8 cellular contexts compared by ENCODE assay signal in the genomic region with DNA sequence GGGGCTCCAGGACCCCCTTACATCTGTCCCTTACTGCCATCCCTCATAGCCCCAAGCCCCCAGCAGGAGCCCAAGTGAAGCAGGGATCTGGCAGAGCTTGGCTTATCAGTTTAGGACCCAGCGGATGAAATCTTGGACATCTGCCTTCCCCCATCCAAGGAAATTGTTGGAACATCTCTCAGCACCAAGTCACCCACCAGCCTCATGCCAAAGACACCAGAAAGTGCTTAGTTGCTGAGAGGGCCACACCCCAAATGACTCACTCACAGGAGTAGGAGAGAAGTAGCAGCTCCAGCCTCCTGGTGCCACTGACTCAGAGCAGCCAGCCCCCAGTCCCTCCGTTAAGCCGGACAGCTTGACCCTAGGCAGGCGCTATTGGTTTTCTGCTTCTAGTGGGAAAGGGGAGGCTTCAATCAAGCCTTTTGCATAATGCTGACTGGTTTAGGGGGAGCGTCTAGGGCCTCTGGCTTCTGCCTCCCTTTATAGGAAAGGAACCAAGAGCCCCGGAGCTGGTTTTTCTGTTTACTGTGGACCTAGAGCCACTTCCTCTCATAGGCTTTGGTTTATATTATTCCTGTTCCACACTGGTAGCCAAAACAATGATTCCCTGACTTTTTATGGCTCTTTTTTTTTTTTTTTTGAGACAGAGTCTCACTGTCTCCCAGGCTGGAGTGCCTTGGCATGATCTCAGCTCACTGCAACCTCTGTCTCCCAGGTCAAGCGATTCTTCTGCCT.
DNase-seq lines count a peak whose midpoint lies in the region; ATAC-seq, FAIRE-seq and TF ChIP-seq lines count a peak whose summit lies in the region.

No MANE protein-coding gene starts in this region.

- H2AFZ ChIP-seq in K562 (ENCODE audit: low read depth, low read length): peak overlapping the region; percentile 49; the same call in 1 of the 2 replicates

- H4K20me1 ChIP-seq in K562 (replicated peaks; ENCODE audit: control insufficient read depth, insufficient read depth, low read length): 0 out of 2 replicates have a peak, but pooled peaks cover 2% of the 10 kb centered on the region

- no peaks in the 10 kb centered on the region for H3K9me3 ChIP-seq in K562 (replicated peaks; ENCODE audit: control insufficient read depth, insufficient read depth, low read depth, low read length)
- no peaks in the 10 kb centered on the region for H3K9me3 ChIP-seq in kidney (ENCODE audit: control insufficient read depth in 1 of 2, low read length in 2 of 2)
- H3K9me3 ChIP-seq in thoracic aorta: no peaks in the 10 kb centered on the region

- H3K4me1 ChIP-seq in K562 (replicated peaks in 1 of 2; ENCODE audit: control insufficient read depth in 2 of 2, insufficient read depth in 2 of 2, low read length in 2 of 2) (peaks cover 18 to 22% of the 10 kb centered on the region in 2 experiments), kidney (ENCODE audit: control insufficient read depth in 1 of 2, insufficient read depth in 1 of 2, low read depth in 1 of 2, low read length in 2 of 2) (peaks cover 18 to 20% of the 10 kb centered on the region in 2 donors), thoracic aorta (ENCODE audit: control insufficient read depth in 1 of 2, low read depth in 2 of 2) (peaks cover 63 to 87% of the 10 kb centered on the region in 2 donors)

- CTCF ChIA-PET in K562 (lab: Yijun Ruan, JAX; ENCODE audit: low intra/inter-chr PET ratio): interaction anchor here (0.7 to 1.0 kb wide), 3 partner anchors 155 to 184 kb away, joined by 3 to 4 read pairs (median 4); no protein-coding TSS in a partner anchor

- WGBS in K562 (ENCODE audit: insufficient coverage, low coverage, missing lambda C conversion rate): 31% methylated on average over 7 of the region's 7 CpGs

- no peak for TF ChIP-seq POLR2A in K562 (conservative IDR thresholded peaks at IDR 0.05)
- no peak for TF ChIP-seq POLR2A in GM12891 (IDR thresholded peaks at IDR 0.05; ENCODE audit: low read depth, low read length)

- H3K4me2 ChIP-seq in K562 (ENCODE audit: insufficient read depth, low read length): no peak overlapping the region

- POLR2A ChIA-PET in K562 (lab: Yijun Ruan, JAX): interaction anchor here (0.6 to 5.8 kb wide), 6 partner anchors 9 to 457 kb away, joined by 3 to 15 read pairs (median 4); no protein-coding TSS in a partner anchor

- intact Hi-C loops in K562 (cut with micrococcal nuclease) (loop anchor here (2.0 to 10.0 kb wide), 2 partner anchors 36 to 260 kb away; no protein-coding TSS in a partner anchor), kidney (cut with DNase I) (no loop called here)

- H3K9ac ChIP-seq in K562 (ENCODE audit: insufficient read depth in 1 of 2, low read depth in 2 of 2, low read length in 2 of 2): no peak overlapping the region
- H3K9ac ChIP-seq in kidney (ENCODE audit: low read length in 2 of 2): no peak overlapping the region

- peaks cover 17% of the 10 kb centered on the region; the same call in 1 of the 3 replicates for H3K36me3 ChIP-seq in K562 (ENCODE audit: control insufficient read depth, insufficient read depth, low read length)
- no peaks in the 10 kb centered on the region for H3K36me3 ChIP-seq in kidney (ENCODE audit: control insufficient read depth in 1 of 2, insufficient read depth in 2 of 2, low read length in 2 of 2)
- peaks cover 5% of the 10 kb centered on the region for H3K36me3 ChIP-seq in thoracic aorta

- in situ Hi-C loops in K562 (cut with MboI): loop anchor here (5.0 kb wide), 1 partner anchor 73 kb away; no protein-coding TSS in a partner anchor

- H3K27me3 ChIP-seq in K562 (ENCODE audit: control insufficient read depth in 2 of 2, insufficient read depth in 2 of 2, low read length in 2 of 2) (no peaks in the 10 kb centered on the region), thoracic aorta (replicated peaks; ENCODE audit: insufficient read depth) (no peaks in the 10 kb centered on the region)

- no peak; a peak in 1 of 4 replicates for TF ChIP-seq RAD21 in K562 (CRISPR knock-in tag; conservative IDR thresholded peaks at IDR 0.05 in 1 of 2, IDR thresholded peaks at IDR 0.05 in 1 of 2)

- no peaks in the 10 kb centered on the region for H3K9me1 ChIP-seq in K562 (ENCODE audit: control insufficient read depth, insufficient read depth, low read length)

- FAIRE-seq in K562 (lab: Jason Lieb, UNC) (peak; percentile 88), kidney (lab: Jason Lieb, UNC) (no peak), GM12891 (lab: Jason Lieb, UNC) (no peak)

- H3K79me2 ChIP-seq in K562 (ENCODE audit: control insufficient read depth, insufficient read depth, low read length): no peaks in the 10 kb centered on the region

- no peak overlapping the region for H3K4me3 ChIP-seq in K562
- H3K4me3 ChIP-seq in kidney (ENCODE audit: low read length in 2 of 2): no peak overlapping the region
- H3K4me3 ChIP-seq in thoracic aorta: peak overlapping the region; percentile 55

- TF ChIP-seq EP300 in K562 (IDR thresholded peaks at IDR 0.05; ENCODE audit: low read length): peak; percentile 8; the same call in 1 of the 2 replicates

- no TSS peak for BruUV-seq in K562 (replicated peaks; lab: Mats Ljungman, UMichigan)

- peak; percentile 80 for ATAC-seq in K562
- peak; percentile 81 for ATAC-seq in thoracic aorta (ENCODE audit: insufficient number of reproducible peaks, low FRiP score, low read depth)

- peak; percentile 9 for DNase-seq in stimulated activated CD4-positive, alpha-beta T cell treated with anti-CD3 and anti-CD28 coated beads, Interleukin-15, amount 100 ng/mL, for 24 hours
- DNase-seq in stimulated activated CD4-positive, alpha-beta T cell treated with anti-CD3 and anti-CD28 coated beads, Interleukin-2, amount 100 ng/mL, for 24 hours: no peak
- peak; percentile 71 to 84 (median 76) for DNase-seq in K562 (ENCODE audit: extremely low read depth in 1 of 4, low spot score in 3 of 4)
- DNase-seq in kidney: peak; percentile 89
- peak; percentile 98 for DNase-seq in thoracic aorta (ENCODE audit: low spot score)
- no peak for DNase-seq in cerebellar nuclear complex (lab: John Stamatoyannopoulos, UW)
- DNase-seq in SHP77 treated with DMSO at 0.1 percent for 48 hours (lab: John Stamatoyannopoulos, UW): no peak
- DNase-seq in GM12891 (ENCODE audit: insufficient read length, low spot score): no peak

- no peak for TF ChIP-seq CTCF in K562 (IDR thresholded peaks at IDR 0.05 in 2 of 3, conservative IDR thresholded peaks at IDR 0.05 in 1 of 3; ENCODE audit: insufficient read depth in 2 of 3, low read depth in 1 of 3, low read length in 3 of 3)
- TF ChIP-seq CTCF in kidney (IDR thresholded peaks at IDR 0.05; ENCODE audit: borderline replicate concordance, extremely low read depth, insufficient read depth): no peak
- TF ChIP-seq CTCF in thoracic aorta (IDR thresholded peaks at IDR 0.05): no peak

- H3K27ac ChIP-seq in K562 (ENCODE audit: extremely low read depth, low read depth, low read length) (peak overlapping the region; percentile 49; the same call in 2 of the 3 replicates), kidney (ENCODE audit: low read depth in 2 of 2, low read length in 2 of 2) (peak overlapping the region; percentile 74 to 85), thoracic aorta (peak overlapping the region; percentile 97 to 98)

TF ChIP-seq in K562, 482 proteins besides CTCF, POLR2A, EP300 and RAD21 (continues in another document):
- TF ChIP-seq JUND (IDR thresholded peaks at IDR 0.05; ENCODE audit: borderline replicate concordance, low read depth, low read length) (peak; percentile 96), JUND (tag; IDR thresholded peaks at IDR 0.05; ENCODE audit: borderline replicate concordance, low read depth, low read length) (peak; percentile 88; the same call in 2 of the 3 replicates), SMARCA4 (IDR thresholded peaks at IDR 0.05) (peak; percentile 73; the same call in 1 of the 2 replicates), NBN (IDR thresholded peaks at IDR 0.05; ENCODE audit: low read depth) (no peak)

TF ChIP-seq in GM12891, 5 proteins besides CTCF, POLR2A, EP300 and RAD21:
- TF ChIP-seq TAF1 (IDR thresholded peaks at IDR 0.05; ENCODE audit: low read depth, low read length): no peak
- TF ChIP-seq POLR2AphosphoS5 (IDR thresholded peaks at IDR 0.05; ENCODE audit: low read depth, low read length): no peak
- TF ChIP-seq SPI1 (IDR thresholded peaks at IDR 0.05; ENCODE audit: low read depth, low read length): no peak
- no peak for TF ChIP-seq POU2F2 (IDR thresholded peaks at IDR 0.05; ENCODE audit: low read depth, low read length)
- no peak for TF ChIP-seq PAX5 (IDR thresholded peaks at IDR 0.05; ENCODE audit: insufficient read depth, low read length, severe bottlenecking)

Comparison
In these comparisons a context has a peak if more than half of its experiments do, and no peak if none do; other contexts are left out.
1. DNase-seq: peak in stimulated activated CD4-positive, alpha-beta T cell treated with anti-CD3 and anti-CD28 coated beads, Interleukin-15, amount 100 ng/mL, for 24 hours (single experiment), K562 (4 of 4), kidney (single experiment) and thoracic aorta (single experiment); none in stimulated activated CD4-positive, alpha-beta T cell treated with anti-CD3 and anti-CD28 coated beads, Interleukin-2, amount 100 ng/mL, for 24 hours (0 of 2), cerebellar nuclear complex (0 of 2), SHP77 treated with DMSO at 0.1 percent for 48 hours (single experiment) and GM12891 (single experiment).
2. Peak in every context shown above with its lines, with median percentiles within 50 percentile points of each other: H3K27ac ChIP-seq.